17 cellular contexts compared by ENCODE assay signal in genomic region chr11:11552688-11553087, GRCh38.
DNase-seq lines count a peak whose midpoint lies in the region; ATAC-seq and TF ChIP-seq lines count a peak whose summit lies in the region.
"Had no signal": no experiment of that assay in that cellular context is flagged by ENCODE, and none has a peak within 500 bp of the region (broad histone marks: within the 10 kb centered on the region; RNA-seq: fewer than 3 reads in every experiment).

No MANE protein-coding gene starts in this region.

- no peaks in the 10 kb centered on the region for H3K27me3 ChIP-seq in effector memory CD4-positive, alpha-beta T cell (replicated peaks; ENCODE audit: control insufficient read depth, insufficient read depth, low read length, poor library complexity, severe bottlenecking)
- H3K27me3 ChIP-seq: Peyer's patch had no signal

- CTCF ChIA-PET in RWPE1 (lab: Yijun Ruan, JAX): interaction anchor here (0.5 kb wide), 1 partner anchor 1336 kb away, joined by 4 read pairs; no protein-coding TSS in a partner anchor

- no peaks in the 10 kb centered on the region for H3K9me3 ChIP-seq in effector memory CD4-positive, alpha-beta T cell (ENCODE audit: control insufficient read depth, low read length)
- H3K9me3 ChIP-seq: Peyer's patch had no signal

- DNase-seq in RWPE1 (ENCODE audit: low spot score): peak; percentile 26
- DNase-seq in left colon: peak; percentile 24 to 38
- DNase-seq in progenitor cell of endocrine pancreas (ENCODE audit: low spot score, unreplicated experiment): peak; percentile 26
- no peak for DNase-seq in putamen (ENCODE audit: low spot score)
- no peak for DNase-seq in NCI-H2107 treated with DMSO at 0.1 percent for 48 hours (lab: John Stamatoyannopoulos, UW; ENCODE audit: unreplicated experiment)
- DNase-seq in activated CD4-positive, alpha-beta T cell treated with anti-CD3 and anti-CD28 coated beads for 1 hour: no peak
- no peak for DNase-seq in effector memory CD4-positive, alpha-beta T cell
- DNase-seq: CD8-positive, alpha-beta T cell; MM.1S; NCI-H1105; NCI-H1694 treated with DMSO at 0.1 percent for 48 hours; NCI-H2171; NCI-H510A; NCI-H82; Peyer's patch; SHP77 treated with DMSO at 0.1 percent for 48 hours had no signal

- H3K4me3 Mint-ChIP-seq in progenitor cell of endocrine pancreas (ENCODE audit: low read depth): no peak overlapping the region
- H3K4me3 Mint-ChIP-seq: B cell; CD8-positive, alpha-beta T cell had no signal

- peak overlapping the region; percentile 41 for H3K27ac Mint-ChIP-seq in progenitor cell of endocrine pancreas
- H3K27ac Mint-ChIP-seq: B cell; CD8-positive, alpha-beta T cell had no signal

- H3K36me3 Mint-ChIP-seq in progenitor cell of endocrine pancreas (ENCODE audit: insufficient read depth): no peaks in the 10 kb centered on the region
- H3K36me3 Mint-ChIP-seq: CD8-positive, alpha-beta T cell had no signal

- peak; percentile 92 for ATAC-seq in left colon
- ATAC-seq: CD8-positive, alpha-beta T cell had no signal

- intact Hi-C loops in left colon (cut with DNase I, micrococcal nuclease): no loop called here

- no peaks in the 10 kb centered on the region for H3K36me3 ChIP-seq in effector memory CD4-positive, alpha-beta T cell (ENCODE audit: control insufficient read depth, insufficient read depth, low read length)
- H3K36me3 ChIP-seq: Peyer's patch had no signal

- H3K4me3 ChIP-seq in effector memory CD4-positive, alpha-beta T cell (ENCODE audit: insufficient read depth, low read depth, low read length, poor library complexity, severe bottlenecking): no peak overlapping the region
- H3K4me3 ChIP-seq: Peyer's patch had no signal

- TF ChIP-seq CTCF in RWPE1 (conservative IDR thresholded peaks at IDR 0.05; ENCODE audit: low read depth) (no peak), progenitor cell of endocrine pancreas (IDR thresholded peaks at IDR 0.05; ENCODE audit: unreplicated experiment) (no peak)

- H3K4me1 Mint-ChIP-seq in progenitor cell of endocrine pancreas (ENCODE audit: low read depth): peaks cover 10% of the 10 kb centered on the region
- H3K4me1 Mint-ChIP-seq: B cell had no signal

- peaks cover 2% of the 10 kb centered on the region for H3K27me3 Mint-ChIP-seq in progenitor cell of endocrine pancreas
- H3K27me3 Mint-ChIP-seq: B cell had no signal

- no peaks in the 10 kb centered on the region for H3K4me1 ChIP-seq in effector memory CD4-positive, alpha-beta T cell (ENCODE audit: control insufficient read depth, insufficient read depth, low read length, poor library complexity, severe bottlenecking)
- H3K4me1 ChIP-seq: Peyer's patch had no signal

- no peak overlapping the region for H3K27ac ChIP-seq in RWPE1
- no peak overlapping the region for H3K27ac ChIP-seq in effector memory CD4-positive, alpha-beta T cell (ENCODE audit: insufficient read depth, low read length, poor library complexity, severe bottlenecking)
- H3K27ac ChIP-seq: Peyer's patch had no signal

- POLR2A ChIA-PET in RWPE1 (lab: Yijun Ruan, JAX; ENCODE audit: low non-redundant PET): no interaction called here

- no peaks in the 10 kb centered on the region for H3K9me3 Mint-ChIP-seq in progenitor cell of endocrine pancreas (ENCODE audit: low read depth)
- H3K9me3 Mint-ChIP-seq: CD8-positive, alpha-beta T cell had no signal

Comparison
In these comparisons a context has a peak if more than half of its experiments do, and no peak if none do; other contexts are left out.
1. DNase-seq: peak in RWPE1 (single experiment), left colon (2 of 2) and progenitor cell of endocrine pancreas (single experiment); none in putamen (single experiment), NCI-H2107 treated with DMSO at 0.1 percent for 48 hours (single experiment), activated CD4-positive, alpha-beta T cell treated with anti-CD3 and anti-CD28 coated beads for 1 hour (single experiment) and effector memory CD4-positive, alpha-beta T cell (0 of 3).